24 cellular contexts compared by ENCODE assay signal in genomic region chr21:27695246-27695645, GRCh38.
DNase-seq lines count a peak whose midpoint lies in the region; ATAC-seq, FAIRE-seq and TF ChIP-seq lines count a peak whose summit lies in the region.
"Had no signal": no experiment of that assay in that cellular context is flagged by ENCODE, and none has a peak within 500 bp of the region (broad histone marks: within the 10 kb centered on the region; RNA-seq: fewer than 3 reads in every experiment).

No MANE protein-coding gene starts in this region.

- H3K9ac ChIP-seq in mammary epithelial cell (ENCODE audit: insufficient read depth, low read length) (peak overlapping the region; percentile 13), K562 (ENCODE audit: insufficient read depth in 1 of 2, low read depth in 2 of 2, low read length in 2 of 2) (no peak overlapping the region)
- H3K9ac ChIP-seq: BLaER1, GM23248 had no signal

- no peak for TF ChIP-seq EP300 in K562 (IDR thresholded peaks at IDR 0.05; ENCODE audit: low read length)
- no peak for TF ChIP-seq EP300 in ovary (IDR thresholded peaks at IDR 0.05)

- no peak overlapping the region for H3K4me2 ChIP-seq in mammary epithelial cell (ENCODE audit: insufficient read depth, low read depth, low read length)
- no peak overlapping the region for H3K4me2 ChIP-seq in K562 (ENCODE audit: insufficient read depth, low read length)
- no peak overlapping the region for H3K4me2 ChIP-seq in osteoblast (ENCODE audit: insufficient read depth, low read length)
- H3K4me2 ChIP-seq: BLaER1 had no signal

- no peak for TF ChIP-seq POLR2A in breast epithelium (IDR thresholded peaks at IDR 0.05)
- TF ChIP-seq POLR2A in K562 (conservative IDR thresholded peaks at IDR 0.05) = no peak
- TF ChIP-seq POLR2A in ovary (IDR thresholded peaks at IDR 0.05) = no peak

- intact Hi-C loops in mammary epithelial cell (cut with micrococcal nuclease) = no loop called here
- intact Hi-C loops in breast epithelium (cut with DNase I; ENCODE audit: low total_unique reads) = no loop called here
- intact Hi-C loops in K562 (cut with micrococcal nuclease) = no loop called here
- intact Hi-C loops in ovary (cut with DNase I) = no loop called here

- no peak for ATAC-seq in K562
- ATAC-seq: CD8-positive, alpha-beta T cell; GM12878 had no signal

- H3K4me3 ChIP-seq in mammary epithelial cell (replicated peaks in 1 of 3; ENCODE audit: insufficient read depth in 1 of 3, low read depth in 2 of 3, low read length in 3 of 3) (no peak overlapping the region), breast epithelium (no peak overlapping the region), K562 (no peak overlapping the region), osteoblast (ENCODE audit: insufficient read depth, low read length) (no peak overlapping the region), ovary (no peak overlapping the region)
- H3K4me3 ChIP-seq: BLaER1, GM12878, GM23248 had no signal

- TF ChIP-seq CTCF in mammary epithelial cell (conservative IDR thresholded peaks at IDR 0.05 in 1 of 2, IDR thresholded peaks at IDR 0.05 in 1 of 2; ENCODE audit: extremely low read depth in 1 of 2, insufficient read depth in 1 of 2, low read depth in 1 of 2, low read length in 2 of 2) (no peak), breast epithelium (IDR thresholded peaks at IDR 0.05) (no peak), K562 (IDR thresholded peaks at IDR 0.05 in 2 of 3, conservative IDR thresholded peaks at IDR 0.05 in 1 of 3; ENCODE audit: insufficient read depth in 2 of 3, low read depth in 1 of 3, low read length in 3 of 3) (no peak), osteoblast (IDR thresholded peaks at IDR 0.05; ENCODE audit: extremely low read depth, low read depth, low read length) (no peak), ovary (IDR thresholded peaks at IDR 0.05) (no peak)

- H3K27ac ChIP-seq in mammary epithelial cell (ENCODE audit: insufficient read depth, low read depth, low read length) (peak overlapping the region; percentile 98), breast epithelium (no peak overlapping the region), K562 (ENCODE audit: extremely low read depth, low read depth, low read length) (no peak overlapping the region), osteoblast (ENCODE audit: low read depth, low read length) (peak overlapping the region; percentile 87), ovary (no peak overlapping the region)
- H3K27ac ChIP-seq: 22Rv1, BLaER1, C4-2B, GM23248 had no signal

- H3K27me3 ChIP-seq in mammary epithelial cell (ENCODE audit: insufficient read depth, low read length) (no peaks in the 10 kb centered on the region), breast epithelium (no peaks in the 10 kb centered on the region), K562 (ENCODE audit: control insufficient read depth in 2 of 2, insufficient read depth in 2 of 2, low read length in 2 of 2) (no peaks in the 10 kb centered on the region), osteoblast (ENCODE audit: insufficient read depth, low read length) (no peaks in the 10 kb centered on the region), ovary (no peaks in the 10 kb centered on the region)
- H3K27me3 ChIP-seq: BLaER1 had no signal

- FAIRE-seq in K562 (lab: Jason Lieb, UNC) = no peak
- FAIRE-seq: A204.1, D721Med, GM12878, GM19239, H1 had no signal

- H3K9me3 ChIP-seq in mammary epithelial cell (replicated peaks; ENCODE audit: insufficient read depth, low read length) (no peaks in the 10 kb centered on the region), breast epithelium (no peaks in the 10 kb centered on the region), K562 (replicated peaks; ENCODE audit: control insufficient read depth, insufficient read depth, low read depth, low read length) (peaks cover 2% of the 10 kb centered on the region; the same call in 1 of the 2 replicates), osteoblast (ENCODE audit: low read depth, low read length) (no peaks in the 10 kb centered on the region), ovary (no peaks in the 10 kb centered on the region)
- H3K9me3 ChIP-seq: BLaER1, Caco-2 had no signal

- TF ChIP-seq RAD21 in K562 (CRISPR knock-in tag; conservative IDR thresholded peaks at IDR 0.05 in 1 of 2, IDR thresholded peaks at IDR 0.05 in 1 of 2) = no peak

- 92% methylated on average over 1 of the region's 1 CpG for WGBS in mammary epithelial cell (ENCODE audit: low coverage, missing lambda C conversion rate)
- 0% methylated on average over 1 of the region's 1 CpG for WGBS in K562 (ENCODE audit: insufficient coverage, low coverage, missing lambda C conversion rate)
- WGBS in ovary, 3 donors = 91 to 98% (median 96%) methylated on average over 1 of the region's 1 CpG

- no peaks in the 10 kb centered on the region for H3K36me3 ChIP-seq in mammary epithelial cell (ENCODE audit: insufficient read depth, low read length)
- H3K36me3 ChIP-seq in breast epithelium = no peaks in the 10 kb centered on the region
- H3K36me3 ChIP-seq in K562 (ENCODE audit: control insufficient read depth, insufficient read depth, low read length) = no peaks in the 10 kb centered on the region
- no peaks in the 10 kb centered on the region for H3K36me3 ChIP-seq in osteoblast (ENCODE audit: insufficient read depth, low read length)
- no peaks in the 10 kb centered on the region for H3K36me3 ChIP-seq in ovary
- H3K36me3 ChIP-seq: BLaER1 had no signal

- H2AFZ ChIP-seq in mammary epithelial cell (ENCODE audit: low read depth, low read length) (peak overlapping the region; percentile 52), K562 (ENCODE audit: low read depth, low read length) (no peak overlapping the region), osteoblast (ENCODE audit: low read length) (peak overlapping the region; percentile 3)
- H2AFZ ChIP-seq: GM23248 had no signal

- no peak for DNase-seq in mammary epithelial cell
- DNase-seq in breast epithelium (ENCODE audit: low spot score in 2 of 2) = no peak
- no peak for DNase-seq in K562 (ENCODE audit: extremely low read depth in 1 of 4, low spot score in 3 of 4)
- no peak for DNase-seq in osteoblast (ENCODE audit: insufficient read length, low spot score, missing footprints)
- DNase-seq in cerebellum (ENCODE audit: low spot score) = no peak
- DNase-seq in dermis blood vessel endothelial cell = no peak
- DNase-seq in ovary = no peak
- DNase-seq in UCSD-AML1 (lab: John Stamatoyannopoulos, UW; ENCODE audit: unreplicated experiment) = no peak
- DNase-seq: Caco-2; CD4-positive, CD25-positive, alpha-beta regulatory T cell; CD8-positive, alpha-beta T cell; DMS 273 treated with DMSO at 0.1 percent for 48 hours; DMS79; GDM1; HCEC 1CT had no signal

- H3K4me1 ChIP-seq in mammary epithelial cell (ENCODE audit: insufficient read depth, low read length) (peaks cover 18% of the 10 kb centered on the region), breast epithelium (no peaks in the 10 kb centered on the region), K562 (replicated peaks in 1 of 2; ENCODE audit: control insufficient read depth in 2 of 2, insufficient read depth in 2 of 2, low read length in 2 of 2) (no peaks in the 10 kb centered on the region), osteoblast (ENCODE audit: insufficient read depth, low read length) (peaks cover 26% of the 10 kb centered on the region), ovary (ENCODE audit: insufficient read depth) (no peaks in the 10 kb centered on the region)
- H3K4me1 ChIP-seq: BLaER1, Caco-2 had no signal

- H3K79me2 ChIP-seq in mammary epithelial cell (ENCODE audit: insufficient read depth, low read length) (no peaks in the 10 kb centered on the region), K562 (ENCODE audit: control insufficient read depth, insufficient read depth, low read length) (no peaks in the 10 kb centered on the region), osteoblast (ENCODE audit: insufficient read depth, low read length) (no peaks in the 10 kb centered on the region)

- dilution Hi-C loops in mammary epithelial cell (cut with HindIII; ENCODE audit: low sequenced_read_pairs) = no loop called here

- POLR2A ChIA-PET in K562 (lab: Yijun Ruan, JAX) = no interaction called here

- in situ Hi-C loops in mammary epithelial cell (cut with MboI; ENCODE audit: low sequenced_read_pairs in 2 of 2) (loop anchor here (5.0 to 10.0 kb wide), 2 partner anchors 123 to 130 kb away; no protein-coding TSS in a partner anchor), K562 (cut with MboI) (no loop called here)

- CTCF ChIA-PET in mammary epithelial cell (lab: Charles Lee; ENCODE audit: low non-redundant PET) = interaction anchor here (0.6 kb wide), 1 partner anchor 111 kb away, joined by 8 read pairs; no protein-coding TSS in a partner anchor
- CTCF ChIA-PET in K562 (lab: Yijun Ruan, JAX; ENCODE audit: low intra/inter-chr PET ratio) = no interaction called here

- no TSS peak for BruUV-seq in mammary epithelial cell (replicated peaks; lab: Mats Ljungman, UMichigan)
- BruUV-seq in K562 (replicated peaks; lab: Mats Ljungman, UMichigan) = no TSS peak

- no peaks in the 10 kb centered on the region for H3K9me1 ChIP-seq in K562 (ENCODE audit: control insufficient read depth, insufficient read depth, low read length)

- H4K20me1 ChIP-seq in mammary epithelial cell (ENCODE audit: insufficient read depth, low read length) = no peaks in the 10 kb centered on the region
- H4K20me1 ChIP-seq in K562 (replicated peaks; ENCODE audit: control insufficient read depth, insufficient read depth, low read length) = no peaks in the 10 kb centered on the region
- H4K20me1 ChIP-seq in osteoblast (ENCODE audit: insufficient read depth, low read length) = no peaks in the 10 kb centered on the region
- H4K20me1 ChIP-seq: BLaER1 had no signal

TF ChIP-seq in K562, 482 proteins besides CTCF, POLR2A, EP300 and RAD21:
- peak; percentile 46; the same call in 1 of the 2 replicates for TF ChIP-seq ZNF512 (tag; IDR thresholded peaks at IDR 0.05)
- TF ChIP-seq ZNF445 (CRISPR knock-in tag; IDR thresholded peaks at IDR 0.05; ENCODE audit: low read depth) = no peak

Comparison
In these comparisons a context has a peak if more than half of its experiments do, and no peak if none do; other contexts are left out.
1. H3K27ac ChIP-seq: peak in mammary epithelial cell (single experiment) and osteoblast (single experiment); none in breast epithelium (0 of 2), K562 (single experiment) and ovary (0 of 2).